Comparison of ENCODE assay signal across 1 cellular context in the genomic region with DNA sequence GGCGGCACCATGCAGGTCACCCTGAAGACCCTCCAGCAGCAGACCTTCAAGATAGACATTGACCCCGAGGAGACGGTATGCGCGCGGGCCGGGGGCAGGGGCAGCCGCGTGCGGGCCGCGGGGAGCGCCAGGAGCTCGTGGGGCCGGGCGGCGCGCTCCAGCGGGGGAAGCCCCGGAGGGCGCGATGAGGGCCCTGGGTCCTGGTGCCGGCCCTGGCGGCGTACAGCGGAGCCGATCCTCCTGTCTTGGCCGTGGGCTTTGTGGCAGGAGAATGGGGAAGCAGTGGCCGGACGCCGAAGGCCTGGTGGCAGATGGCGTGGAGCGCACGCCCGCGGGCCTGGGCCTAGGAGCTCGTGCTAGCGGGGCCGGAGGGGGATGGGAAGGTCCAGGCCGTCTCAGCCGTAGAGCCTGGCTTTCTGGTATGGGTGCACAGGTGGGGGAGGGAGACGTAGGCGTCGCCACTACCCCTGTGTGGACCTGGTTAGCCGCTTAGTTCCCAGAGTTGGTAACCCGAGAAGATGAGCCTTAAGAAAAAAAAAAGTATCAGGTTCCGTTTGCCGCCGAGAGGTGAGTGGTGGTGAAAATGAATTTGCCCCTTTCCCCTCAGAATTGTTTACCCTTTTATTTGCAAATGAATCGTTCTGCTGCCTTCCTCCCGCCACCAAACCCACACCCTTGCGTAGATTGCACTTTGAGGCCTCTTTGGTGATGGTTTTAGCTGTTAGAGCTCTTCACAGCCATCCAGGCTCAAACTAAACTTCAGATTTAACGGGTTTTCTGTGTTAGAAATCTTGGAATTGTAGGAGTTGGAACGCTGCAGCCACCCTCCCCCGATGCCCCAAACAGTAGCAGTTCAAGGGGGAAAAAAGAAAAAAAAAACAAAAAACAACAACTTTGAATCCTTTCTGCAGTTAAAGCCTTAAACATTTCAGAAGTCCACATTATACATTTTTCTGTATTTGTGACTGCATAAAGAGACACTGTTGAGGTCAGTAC.
TF ChIP-seq lines count a peak whose summit lies in the region.

No MANE protein-coding gene starts in this region.

TF ChIP-seq in HepG2, 621 proteins besides CTCF, POLR2A, EP300 and RAD21 (continued from another document and continues in another):
- TF ChIP-seq, protein P1, sequence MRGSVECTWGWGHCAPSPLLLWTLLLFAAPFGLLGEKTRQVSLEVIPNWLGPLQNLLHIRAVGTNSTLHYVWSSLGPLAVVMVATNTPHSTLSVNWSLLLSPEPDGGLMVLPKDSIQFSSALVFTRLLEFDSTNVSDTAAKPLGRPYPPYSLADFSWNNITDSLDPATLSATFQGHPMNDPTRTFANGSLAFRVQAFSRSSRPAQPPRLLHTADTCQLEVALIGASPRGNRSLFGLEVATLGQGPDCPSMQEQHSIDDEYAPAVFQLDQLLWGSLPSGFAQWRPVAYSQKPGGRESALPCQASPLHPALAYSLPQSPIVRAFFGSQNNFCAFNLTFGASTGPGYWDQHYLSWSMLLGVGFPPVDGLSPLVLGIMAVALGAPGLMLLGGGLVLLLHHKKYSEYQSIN (CRISPR knock-in tag; IDR thresholded peaks at IDR 0.05; ENCODE audit: borderline replicate concordance): no peak
- TF ChIP-seq, protein P2, sequence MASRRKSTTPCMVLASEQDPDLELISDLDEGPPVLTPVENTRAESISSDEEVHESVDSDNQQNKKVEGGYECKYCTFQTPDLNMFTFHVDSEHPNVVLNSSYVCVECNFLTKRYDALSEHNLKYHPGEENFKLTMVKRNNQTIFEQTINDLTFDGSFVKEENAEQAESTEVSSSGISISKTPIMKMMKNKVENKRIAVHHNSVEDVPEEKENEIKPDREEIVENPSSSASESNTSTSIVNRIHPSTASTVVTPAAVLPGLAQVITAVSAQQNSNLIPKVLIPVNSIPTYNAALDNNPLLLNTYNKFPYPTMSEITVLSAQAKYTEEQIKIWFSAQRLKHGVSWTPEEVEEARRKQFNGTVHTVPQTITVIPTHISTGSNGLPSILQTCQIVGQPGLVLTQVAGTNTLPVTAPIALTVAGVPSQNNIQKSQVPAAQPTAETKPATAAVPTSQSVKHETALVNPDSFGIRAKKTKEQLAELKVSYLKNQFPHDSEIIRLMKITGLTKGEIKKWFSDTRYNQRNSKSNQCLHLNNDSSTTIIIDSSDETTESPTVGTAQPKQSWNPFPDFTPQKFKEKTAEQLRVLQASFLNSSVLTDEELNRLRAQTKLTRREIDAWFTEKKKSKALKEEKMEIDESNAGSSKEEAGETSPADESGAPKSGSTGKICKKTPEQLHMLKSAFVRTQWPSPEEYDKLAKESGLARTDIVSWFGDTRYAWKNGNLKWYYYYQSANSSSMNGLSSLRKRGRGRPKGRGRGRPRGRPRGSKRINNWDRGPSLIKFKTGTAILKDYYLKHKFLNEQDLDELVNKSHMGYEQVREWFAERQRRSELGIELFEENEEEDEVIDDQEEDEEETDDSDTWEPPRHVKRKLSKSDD (CRISPR knock-in tag; IDR thresholded peaks at IDR 0.05; ENCODE audit: low read depth): peak; percentile 8; the same call in 1 of the 2 replicates
- 0 out of 2 replicates have a peak, but pooled peaks have one; percentile 29 for TF ChIP-seq SIN3A (IDR thresholded peaks at IDR 0.05; ENCODE audit: borderline replicate concordance, low read depth, low read length)
- peak; percentile 21; the same call in 1 of the 2 replicates for TF ChIP-seq ZNF101 (CRISPR knock-in tag; IDR thresholded peaks at IDR 0.05; ENCODE audit: borderline replicate concordance, low read depth)
- no peak for TF ChIP-seq ZNF549 (CRISPR knock-in tag; IDR thresholded peaks at IDR 0.05)
- TF ChIP-seq NR2F1 (CRISPR knock-in tag; IDR thresholded peaks at IDR 0.05): no peak
- TF ChIP-seq, protein P3, sequence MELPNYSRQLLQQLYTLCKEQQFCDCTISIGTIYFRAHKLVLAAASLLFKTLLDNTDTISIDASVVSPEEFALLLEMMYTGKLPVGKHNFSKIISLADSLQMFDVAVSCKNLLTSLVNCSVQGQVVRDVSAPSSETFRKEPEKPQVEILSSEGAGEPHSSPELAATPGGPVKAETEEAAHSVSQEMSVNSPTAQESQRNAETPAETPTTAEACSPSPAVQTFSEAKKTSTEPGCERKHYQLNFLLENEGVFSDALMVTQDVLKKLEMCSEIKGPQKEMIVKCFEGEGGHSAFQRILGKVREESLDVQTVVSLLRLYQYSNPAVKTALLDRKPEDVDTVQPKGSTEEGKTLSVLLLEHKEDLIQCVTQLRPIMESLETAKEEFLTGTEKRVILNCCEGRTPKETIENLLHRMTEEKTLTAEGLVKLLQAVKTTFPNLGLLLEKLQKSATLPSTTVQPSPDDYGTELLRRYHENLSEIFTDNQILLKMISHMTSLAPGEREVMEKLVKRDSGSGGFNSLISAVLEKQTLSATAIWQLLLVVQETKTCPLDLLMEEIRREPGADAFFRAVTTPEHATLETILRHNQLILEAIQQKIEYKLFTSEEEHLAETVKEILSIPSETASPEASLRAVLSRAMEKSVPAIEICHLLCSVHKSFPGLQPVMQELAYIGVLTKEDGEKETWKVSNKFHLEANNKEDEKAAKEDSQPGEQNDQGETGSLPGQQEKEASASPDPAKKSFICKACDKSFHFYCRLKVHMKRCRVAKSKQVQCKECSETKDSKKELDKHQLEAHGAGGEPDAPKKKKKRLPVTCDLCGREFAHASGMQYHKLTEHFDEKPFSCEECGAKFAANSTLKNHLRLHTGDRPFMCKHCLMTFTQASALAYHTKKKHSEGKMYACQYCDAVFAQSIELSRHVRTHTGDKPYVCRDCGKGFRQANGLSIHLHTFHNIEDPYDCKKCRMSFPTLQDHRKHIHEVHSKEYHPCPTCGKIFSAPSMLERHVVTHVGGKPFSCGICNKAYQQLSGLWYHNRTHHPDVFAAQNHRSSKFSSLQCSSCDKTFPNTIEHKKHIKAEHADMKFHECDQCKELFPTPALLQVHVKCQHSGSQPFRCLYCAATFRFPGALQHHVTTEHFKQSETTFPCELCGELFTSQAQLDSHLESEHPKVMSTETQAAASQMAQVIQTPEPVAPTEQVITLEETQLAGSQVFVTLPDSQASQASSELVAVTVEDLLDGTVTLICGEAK (IDR thresholded peaks at IDR 0.05): no peak
- TF ChIP-seq, protein P3 (CRISPR knock-in tag; IDR thresholded peaks at IDR 0.05): peak; percentile 36; the same call in 1 of the 2 replicates
- TF ChIP-seq, protein P4, sequence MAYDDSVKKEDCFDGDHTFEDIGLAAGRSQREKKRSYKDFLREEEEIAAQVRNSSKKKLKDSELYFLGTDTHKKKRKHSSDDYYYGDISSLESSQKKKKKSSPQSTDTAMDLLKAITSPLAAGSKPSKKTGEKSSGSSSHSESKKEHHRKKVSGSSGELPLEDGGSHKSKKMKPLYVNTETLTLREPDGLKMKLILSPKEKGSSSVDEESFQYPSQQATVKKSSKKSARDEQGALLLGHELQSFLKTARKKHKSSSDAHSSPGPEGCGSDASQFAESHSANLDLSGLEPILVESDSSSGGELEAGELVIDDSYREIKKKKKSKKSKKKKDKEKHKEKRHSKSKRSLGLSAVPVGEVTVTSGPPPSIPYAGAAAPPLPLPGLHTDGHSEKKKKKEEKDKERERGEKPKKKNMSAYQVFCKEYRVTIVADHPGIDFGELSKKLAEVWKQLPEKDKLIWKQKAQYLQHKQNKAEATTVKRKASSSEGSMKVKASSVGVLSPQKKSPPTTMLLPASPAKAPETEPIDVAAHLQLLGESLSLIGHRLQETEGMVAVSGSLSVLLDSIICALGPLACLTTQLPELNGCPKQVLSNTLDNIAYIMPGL (CRISPR knock-in tag; IDR thresholded peaks at IDR 0.05; ENCODE audit: borderline replicate concordance in 1 of 2, low read depth in 1 of 2): peak in 1 of 2 experiments; percentile 35; a peak in 2 of 4 replicates
- TF ChIP-seq, protein P5, sequence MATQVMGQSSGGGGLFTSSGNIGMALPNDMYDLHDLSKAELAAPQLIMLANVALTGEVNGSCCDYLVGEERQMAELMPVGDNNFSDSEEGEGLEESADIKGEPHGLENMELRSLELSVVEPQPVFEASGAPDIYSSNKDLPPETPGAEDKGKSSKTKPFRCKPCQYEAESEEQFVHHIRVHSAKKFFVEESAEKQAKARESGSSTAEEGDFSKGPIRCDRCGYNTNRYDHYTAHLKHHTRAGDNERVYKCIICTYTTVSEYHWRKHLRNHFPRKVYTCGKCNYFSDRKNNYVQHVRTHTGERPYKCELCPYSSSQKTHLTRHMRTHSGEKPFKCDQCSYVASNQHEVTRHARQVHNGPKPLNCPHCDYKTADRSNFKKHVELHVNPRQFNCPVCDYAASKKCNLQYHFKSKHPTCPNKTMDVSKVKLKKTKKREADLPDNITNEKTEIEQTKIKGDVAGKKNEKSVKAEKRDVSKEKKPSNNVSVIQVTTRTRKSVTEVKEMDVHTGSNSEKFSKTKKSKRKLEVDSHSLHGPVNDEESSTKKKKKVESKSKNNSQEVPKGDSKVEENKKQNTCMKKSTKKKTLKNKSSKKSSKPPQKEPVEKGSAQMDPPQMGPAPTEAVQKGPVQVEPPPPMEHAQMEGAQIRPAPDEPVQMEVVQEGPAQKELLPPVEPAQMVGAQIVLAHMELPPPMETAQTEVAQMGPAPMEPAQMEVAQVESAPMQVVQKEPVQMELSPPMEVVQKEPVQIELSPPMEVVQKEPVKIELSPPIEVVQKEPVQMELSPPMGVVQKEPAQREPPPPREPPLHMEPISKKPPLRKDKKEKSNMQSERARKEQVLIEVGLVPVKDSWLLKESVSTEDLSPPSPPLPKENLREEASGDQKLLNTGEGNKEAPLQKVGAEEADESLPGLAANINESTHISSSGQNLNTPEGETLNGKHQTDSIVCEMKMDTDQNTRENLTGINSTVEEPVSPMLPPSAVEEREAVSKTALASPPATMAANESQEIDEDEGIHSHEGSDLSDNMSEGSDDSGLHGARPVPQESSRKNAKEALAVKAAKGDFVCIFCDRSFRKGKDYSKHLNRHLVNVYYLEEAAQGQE (IDR thresholded peaks at IDR 0.05; ENCODE audit: borderline replicate concordance in 1 of 2, low read depth in 1 of 2, low read length in 2 of 2): no peak
- TF ChIP-seq, protein P6, sequence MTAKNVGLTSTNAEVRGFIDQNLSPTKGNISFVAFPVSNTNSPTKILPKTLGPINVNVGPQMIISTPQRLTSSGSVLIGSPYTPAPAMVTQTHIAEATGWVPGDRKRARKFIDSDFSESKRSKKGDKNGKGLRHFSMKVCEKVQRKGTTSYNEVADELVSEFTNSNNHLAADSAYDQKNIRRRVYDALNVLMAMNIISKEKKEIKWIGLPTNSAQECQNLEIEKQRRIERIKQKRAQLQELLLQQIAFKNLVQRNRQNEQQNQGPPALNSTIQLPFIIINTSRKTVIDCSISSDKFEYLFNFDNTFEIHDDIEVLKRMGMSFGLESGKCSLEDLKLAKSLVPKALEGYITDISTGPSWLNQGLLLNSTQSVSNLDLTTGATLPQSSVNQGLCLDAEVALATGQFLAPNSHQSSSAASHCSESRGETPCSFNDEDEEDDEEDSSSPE (CRISPR knock-in tag; IDR thresholded peaks at IDR 0.05): peak; percentile 18; the same call in 1 of the 2 replicates
- TF ChIP-seq FOXP1 (IDR thresholded peaks at IDR 0.05): no peak
- TF ChIP-seq FOXP1 (CRISPR knock-in tag; IDR thresholded peaks at IDR 0.05): no peak
- TF ChIP-seq NONO (IDR thresholded peaks at IDR 0.05): no peak
- TF ChIP-seq NONO (CRISPR knock-in tag; conservative IDR thresholded peaks at IDR 0.05): no peak
- TF ChIP-seq RELA (CRISPR knock-in tag; IDR thresholded peaks at IDR 0.05): 0 out of 2 replicates have a peak, but pooled peaks have one; percentile 12
- TF ChIP-seq ZNF383 (CRISPR knock-in tag; IDR thresholded peaks at IDR 0.05; ENCODE audit: borderline replicate concordance): no peak
- no peak; the same call in 1 of the 2 replicates for TF ChIP-seq FOSL2 (CRISPR knock-in tag; IDR thresholded peaks at IDR 0.05)
- no peak for TF ChIP-seq ZNF660 (CRISPR knock-in tag; IDR thresholded peaks at IDR 0.05; ENCODE audit: borderline replicate concordance, low read depth)
- peak; percentile 60 for TF ChIP-seq RBFOX2 (IDR thresholded peaks at IDR 0.05; ENCODE audit: low read depth, low read length)
- TF ChIP-seq ZNF781 (CRISPR knock-in tag; IDR thresholded peaks at IDR 0.05; ENCODE audit: borderline replicate concordance, not compliant biosample characterization): peak; percentile 33
- TF ChIP-seq, protein P7, sequence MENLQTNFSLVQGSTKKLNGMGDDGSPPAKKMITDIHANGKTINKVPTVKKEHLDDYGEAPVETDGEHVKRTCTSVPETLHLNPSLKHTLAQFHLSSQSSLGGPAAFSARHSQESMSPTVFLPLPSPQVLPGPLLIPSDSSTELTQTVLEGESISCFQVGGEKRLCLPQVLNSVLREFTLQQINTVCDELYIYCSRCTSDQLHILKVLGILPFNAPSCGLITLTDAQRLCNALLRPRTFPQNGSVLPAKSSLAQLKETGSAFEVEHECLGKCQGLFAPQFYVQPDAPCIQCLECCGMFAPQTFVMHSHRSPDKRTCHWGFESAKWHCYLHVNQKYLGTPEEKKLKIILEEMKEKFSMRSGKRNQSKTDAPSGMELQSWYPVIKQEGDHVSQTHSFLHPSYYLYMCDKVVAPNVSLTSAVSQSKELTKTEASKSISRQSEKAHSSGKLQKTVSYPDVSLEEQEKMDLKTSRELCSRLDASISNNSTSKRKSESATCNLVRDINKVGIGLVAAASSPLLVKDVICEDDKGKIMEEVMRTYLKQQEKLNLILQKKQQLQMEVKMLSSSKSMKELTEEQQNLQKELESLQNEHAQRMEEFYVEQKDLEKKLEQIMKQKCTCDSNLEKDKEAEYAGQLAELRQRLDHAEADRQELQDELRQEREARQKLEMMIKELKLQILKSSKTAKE (CRISPR knock-in tag; IDR thresholded peaks at IDR 0.05; ENCODE audit: borderline replicate concordance): no peak
- no peak for TF ChIP-seq MAFK (conservative IDR thresholded peaks at IDR 0.05 in 1 of 2, IDR thresholded peaks at IDR 0.05 in 1 of 2; ENCODE audit: low read length in 2 of 2)
- no peak for TF ChIP-seq NR1H2 (CRISPR knock-in tag; IDR thresholded peaks at IDR 0.05; ENCODE audit: borderline replicate concordance, low read depth)
